7 cellular contexts compared by ENCODE assay signal in the genomic region with DNA sequence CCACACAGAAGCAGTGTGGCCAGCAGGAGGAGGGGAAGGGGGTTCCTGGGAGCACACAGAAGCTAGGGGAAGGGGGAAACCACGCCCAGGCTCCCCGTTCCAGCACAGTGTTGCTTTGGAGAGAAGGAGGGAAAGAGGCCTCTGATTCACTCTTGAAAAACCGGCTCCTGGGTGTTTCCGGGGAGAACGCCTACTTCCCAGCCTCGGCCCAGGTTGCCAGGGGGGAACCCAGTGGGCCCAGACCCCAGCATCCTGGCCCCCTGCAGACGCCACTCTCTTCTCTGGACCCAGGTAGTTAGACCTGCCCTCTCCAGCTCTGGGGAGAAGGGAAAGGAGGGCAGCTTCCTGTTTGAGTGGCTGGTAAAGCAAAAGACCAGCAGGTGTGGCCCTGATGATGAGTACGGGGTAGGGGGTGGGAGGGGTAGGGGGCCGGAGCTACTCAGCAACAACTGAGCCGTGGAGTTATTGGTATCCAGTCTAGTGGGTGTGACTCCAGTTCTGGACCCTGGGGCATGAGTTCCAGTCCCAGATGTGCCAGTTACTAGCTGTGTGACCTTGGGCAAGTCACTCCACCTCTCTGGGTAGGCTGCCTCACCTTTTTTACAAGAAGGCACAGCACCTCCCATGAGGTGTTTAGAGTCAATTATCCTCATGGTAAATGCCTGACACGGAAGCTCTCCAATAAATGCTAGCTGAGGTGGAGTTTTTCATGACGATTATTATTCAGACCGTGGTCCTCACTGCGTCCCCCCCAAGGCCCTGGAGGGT. TPM values are rescaled to one million over a fixed set of nuclear protein-coding genes. Genes with fewer than 3 reads are reported as not detected.
DNase-seq lines count a peak whose midpoint lies in the region; ATAC-seq and TF ChIP-seq lines count a peak whose summit lies in the region.

No MANE protein-coding gene starts in this region.

- H3K9me3 ChIP-seq in HCT116 (ENCODE audit: control insufficient read depth in 1 of 2, insufficient read depth in 1 of 2, low read depth in 1 of 2, low read length in 2 of 2) (no peaks in the 10 kb centered on the region), iPS DF 6.9 (ENCODE audit: control insufficient read depth, insufficient read depth, low read length) (no peaks in the 10 kb centered on the region)

- RAD21 ChIA-PET in HCT116 (lab: Charles Lee; ENCODE audit: low non-redundant PET in 1 of 2, low total read pairs in 2 of 2, uncharacterized antibody in 2 of 2, unreplicated experiment in 2 of 2) = no interaction called here

- peaks cover 25% of the 10 kb centered on the region for H3K4me1 Mint-ChIP-seq in activated CD4-positive, alpha-beta memory T cell treated with anti-CD3 and anti-CD28 coated beads, Interleukin-2, amount 10 ng/mL, durations not matched to agents 7 days and 5 days
- peaks cover 9% of the 10 kb centered on the region for H3K4me1 Mint-ChIP-seq in stimulated activated memory B cell treated with anti-CD40 and anti-IgM and Interleukin-4, amounts not matched to agents 10 μg/mL and 1 μg/mL and 100 μg/mL, for 72 hours

- no peaks in the 10 kb centered on the region for H4K20me1 ChIP-seq in HCT116 (ENCODE audit: insufficient read depth)

- no peak for TF ChIP-seq POLR2A in HCT116 (IDR thresholded peaks at IDR 0.05; ENCODE audit: borderline replicate concordance, extremely low read depth, insufficient read depth, insufficient read length)

- intact Hi-C loops in HCT116 (cut with micrococcal nuclease) = no loop called here

- peak overlapping the region; percentile 58 for H3K27ac ChIP-seq in HCT116 (ENCODE audit: low read depth, low read length)
- no peak overlapping the region for H3K27ac ChIP-seq in iPS DF 6.9 (ENCODE audit: low read length)

- peak overlapping the region; percentile 86 for H3K9ac ChIP-seq in HCT116 (ENCODE audit: low read length)

- POLR2A ChIA-PET in HCT116 (lab: Charles Lee) = interaction anchor here (2.8 to 3.1 kb wide), 2 partner anchors 12 to 23 kb away, joined by 11 to 15 read pairs; a partner anchor contains a TSS
- POLR2A ChIA-PET in activated CD4-positive, alpha-beta memory T cell treated with anti-CD3 and anti-CD28 coated beads, Interleukin-2, amount 10 ng/mL, durations not matched to agents 7 days and 5 days (lab: Charles Lee) = interaction anchor here (1.2 to 16.0 kb wide), 8 partner anchors 11 to 358 kb away, joined by 3 to 316 read pairs (median 4); a partner anchor contains a TSS

- no peaks in the 10 kb centered on the region for H3K27me3 ChIP-seq in HCT116 (ENCODE audit: insufficient read depth, low read length)
- no peaks in the 10 kb centered on the region for H3K27me3 ChIP-seq in iPS DF 6.9 (ENCODE audit: control insufficient read depth, insufficient read depth, low read length)

- no CpG with 5 or more reads among the region's 14 CpGs for WGBS in iPS DF 6.9 (ENCODE audit: insufficient coverage, insufficient read length)

- TF ChIP-seq CTCF in HCT116 (IDR thresholded peaks at IDR 0.05 in 2 of 3, conservative IDR thresholded peaks at IDR 0.05 in 1 of 3; ENCODE audit: borderline replicate concordance in 1 of 3, insufficient read depth in 1 of 3, low read depth in 2 of 3, low read length in 2 of 3) = no peak

- no TSS peak for BruUV-seq in HCT116 (replicated peaks; lab: Mats Ljungman, UMichigan)

- peaks cover 41% of the 10 kb centered on the region for H3K79me2 ChIP-seq in HCT116 (ENCODE audit: insufficient read depth, low read length)

- H3K9me2 ChIP-seq in HCT116 (ENCODE audit: insufficient read depth) = no peaks in the 10 kb centered on the region

- H3K4me1 ChIP-seq in HCT116 (ENCODE audit: control insufficient read depth in 1 of 2, insufficient read depth in 2 of 2, low read length in 2 of 2) = peaks cover 20 to 29% of the 10 kb centered on the region in 2 experiments
- H3K4me1 ChIP-seq in iPS DF 6.9 (ENCODE audit: control insufficient read depth, insufficient read depth, low read length) = peaks cover 2% of the 10 kb centered on the region; the same call in 1 of the 2 replicates

- H3K27me3 Mint-ChIP-seq in activated CD4-positive, alpha-beta memory T cell treated with anti-CD3 and anti-CD28 coated beads, Interleukin-2, amount 10 ng/mL, durations not matched to agents 7 days and 5 days = peaks cover 3% of the 10 kb centered on the region
- H3K27me3 Mint-ChIP-seq in stimulated activated memory B cell treated with anti-CD40 and anti-IgM and Interleukin-4, amounts not matched to agents 10 μg/mL and 1 μg/mL and 100 μg/mL, for 72 hours = no peaks in the 10 kb centered on the region

- peak overlapping the region; percentile 82 for H3K4me3 Mint-ChIP-seq in activated CD4-positive, alpha-beta memory T cell treated with anti-CD3 and anti-CD28 coated beads, Interleukin-2, amount 10 ng/mL, durations not matched to agents 7 days and 5 days
- H3K4me3 Mint-ChIP-seq in stimulated activated memory B cell treated with anti-CD40 and anti-IgM and Interleukin-4, amounts not matched to agents 10 μg/mL and 1 μg/mL and 100 μg/mL, for 72 hours = peak overlapping the region; percentile 76

- no peak overlapping the region for H2AFZ ChIP-seq in HCT116 (ENCODE audit: low read depth, low read length, poor library complexity, severe bottlenecking)

- H3K4me2 ChIP-seq in HCT116 (ENCODE audit: low read length) = peak overlapping the region; percentile 79

- H3K27ac Mint-ChIP-seq in activated CD4-positive, alpha-beta memory T cell treated with anti-CD3 and anti-CD28 coated beads, Interleukin-2, amount 10 ng/mL, durations not matched to agents 7 days and 5 days = peak overlapping the region; percentile 74
- peak overlapping the region; percentile 72 for H3K27ac Mint-ChIP-seq in stimulated activated memory B cell treated with anti-CD40 and anti-IgM and Interleukin-4, amounts not matched to agents 10 μg/mL and 1 μg/mL and 100 μg/mL, for 72 hours

- ATAC-seq in HCT116 = no peak
- ATAC-seq in stimulated activated memory B cell treated with anti-CD40 and anti-IgM and Interleukin-4, amounts not matched to agents 10 μg/mL and 1 μg/mL and 100 μg/mL, for 72 hours = no peak

- H3K36me3 ChIP-seq in HCT116 (ENCODE audit: control insufficient read depth in 1 of 2, insufficient read depth in 2 of 2, low read length in 2 of 2) (peaks cover 0 to 3% of the 10 kb centered on the region in 2 experiments; a peak in 2 of 4 replicates), iPS DF 6.9 (ENCODE audit: control insufficient read depth, insufficient read depth, low read length) (no peaks in the 10 kb centered on the region)

- no peaks in the 10 kb centered on the region for H3K9me3 Mint-ChIP-seq in activated CD4-positive, alpha-beta memory T cell treated with anti-CD3 and anti-CD28 coated beads, Interleukin-2, amount 10 ng/mL, durations not matched to agents 7 days and 5 days
- H3K9me3 Mint-ChIP-seq in stimulated activated memory B cell treated with anti-CD40 and anti-IgM and Interleukin-4, amounts not matched to agents 10 μg/mL and 1 μg/mL and 100 μg/mL, for 72 hours = no peaks in the 10 kb centered on the region

- no peak for TF ChIP-seq RAD21 in HCT116 (IDR thresholded peaks at IDR 0.05; ENCODE audit: low read depth)

- peak overlapping the region; percentile 78 to 86 for H3K4me3 ChIP-seq in HCT116 (replicated peaks in 1 of 2; ENCODE audit: low read depth in 1 of 2, low read length in 2 of 2)
- peak overlapping the region; percentile 81 for H3K4me3 ChIP-seq in iPS DF 6.9 (ENCODE audit: low read length)

- no peak for DNase-seq in HCT116 (ENCODE audit: low read depth, low spot score)
- DNase-seq in activated CD4-positive, alpha-beta memory T cell treated with anti-CD3 and anti-CD28 coated beads, Interleukin-2, amount 10 ng/mL, durations not matched to agents 7 days and 5 days = no peak
- DNase-seq in iPS DF 6.9 (ENCODE audit: low read depth, low spot score) = no peak
- no peak for DNase-seq in NCI-H1930 (lab: John Stamatoyannopoulos, UW)
- DNase-seq in SK-N-DZ (ENCODE audit: low spot score) = no peak
- DNase-seq in stimulated activated CD4-positive, alpha-beta T cell treated with anti-CD3 and anti-CD28 coated beads, Interleukin-2, amount 100 ng/mL, for 24 hours = no peak

- CTCF ChIA-PET in HCT116 (lab: Charles Lee) = interaction anchor here (1.4 to 1.8 kb wide), 2 partner anchors 9 to 15 kb away, joined by 3 to 5 read pairs; no protein-coding TSS in a partner anchor
- CTCF ChIA-PET in activated CD4-positive, alpha-beta memory T cell treated with anti-CD3 and anti-CD28 coated beads, Interleukin-2, amount 10 ng/mL, durations not matched to agents 7 days and 5 days (lab: Charles Lee) = interaction anchor here (0.7 to 4.5 kb wide), 6 partner anchors 9 to 62 kb away, joined by 3 to 35 read pairs (median 4); a partner anchor contains a TSS

- peaks cover 13% of the 10 kb centered on the region for H3K36me3 Mint-ChIP-seq in activated CD4-positive, alpha-beta memory T cell treated with anti-CD3 and anti-CD28 coated beads, Interleukin-2, amount 10 ng/mL, durations not matched to agents 7 days and 5 days (ENCODE audit: low read depth)
- peaks cover 13% of the 10 kb centered on the region for H3K36me3 Mint-ChIP-seq in stimulated activated memory B cell treated with anti-CD40 and anti-IgM and Interleukin-4, amounts not matched to agents 10 μg/mL and 1 μg/mL and 100 μg/mL, for 72 hours

RNA-seq across cellular contexts. Expression of a gene that starts 0.8 kb away (rescaled TPM):
- 103 TPM for total RNA-seq in HCT116 (2021; ENCODE audit: unreplicated experiment)
- 112 and 135 TPM in 2 replicates for polyA plus RNA-seq in HCT116 (2012)
- total RNA-seq in activated CD4-positive, alpha-beta memory T cell treated with anti-CD3 and anti-CD28 coated beads, Interleukin-2, amount 10 ng/mL, durations not matched to agents 7 days and 5 days = 10 to 100 TPM; 39.8 to 40.0 TPM
- 79.6 and 103 TPM in 2 replicates for polyA plus RNA-seq in SK-N-DZ (2014; cell fraction: cytosol; rRNA removed)
- polyA plus RNA-seq in SK-N-DZ (2014; cell fraction: nucleus; rRNA removed) = 63.3 and 63.9 TPM in 2 replicates

RNA-seq across cellular contexts. Expression of a gene that starts 19.9 kb away (rescaled TPM):
- total RNA-seq in HCT116 (2021; ENCODE audit: unreplicated experiment) = 1.1 TPM
- polyA plus RNA-seq in HCT116 (2012) = 0.47 and 0.55 TPM in 2 replicates
- 1 to 10 TPM in 1 of 2 experiments, under 1 TPM in 1; 0.93 to 1.3 TPM for total RNA-seq in activated CD4-positive, alpha-beta memory T cell treated with anti-CD3 and anti-CD28 coated beads, Interleukin-2, amount 10 ng/mL, durations not matched to agents 7 days and 5 days
- polyA plus RNA-seq in SK-N-DZ (2014; cell fraction: cytosol; rRNA removed) = 2.9 and 4.9 TPM in 2 replicates
- polyA plus RNA-seq in SK-N-DZ (2014; cell fraction: nucleus; rRNA removed) = 0.58 and 2.3 TPM in 2 replicates

RNA-seq across cellular contexts. Expression of a gene that starts 23.1 kb away (rescaled TPM):
- total RNA-seq in HCT116 (2021; ENCODE audit: unreplicated experiment) = 175 TPM
- 129 and 139 TPM in 2 replicates for polyA plus RNA-seq in HCT116 (2012)
- total RNA-seq in activated CD4-positive, alpha-beta memory T cell treated with anti-CD3 and anti-CD28 coated beads, Interleukin-2, amount 10 ng/mL, durations not matched to agents 7 days and 5 days = 100 to 1,000 TPM; 108 to 114 TPM
- polyA plus RNA-seq in SK-N-DZ (2014; cell fraction: cytosol; rRNA removed) = 65.5 and 66.5 TPM in 2 replicates
- polyA plus RNA-seq in SK-N-DZ (2014; cell fraction: nucleus; rRNA removed) = 34.4 and 37.4 TPM in 2 replicates

RNA-seq across cellular contexts. Expression of a gene that starts 34.3 kb away (rescaled TPM):
- total RNA-seq in HCT116 (2021; ENCODE audit: unreplicated experiment) = 232 TPM
- polyA plus RNA-seq in HCT116 (2012) = 305 and 352 TPM in 2 replicates
- 100 to 1,000 TPM; 171 to 178 TPM for total RNA-seq in activated CD4-positive, alpha-beta memory T cell treated with anti-CD3 and anti-CD28 coated beads, Interleukin-2, amount 10 ng/mL, durations not matched to agents 7 days and 5 days
- polyA plus RNA-seq in SK-N-DZ (2014; cell fraction: cytosol; rRNA removed) = 72.0 and 77.8 TPM in 2 replicates
- polyA plus RNA-seq in SK-N-DZ (2014; cell fraction: nucleus; rRNA removed) = 85.0 and 86.2 TPM in 2 replicates
